Comparison of ENCODE assay signal across 24 cellular contexts in the genomic region with DNA sequence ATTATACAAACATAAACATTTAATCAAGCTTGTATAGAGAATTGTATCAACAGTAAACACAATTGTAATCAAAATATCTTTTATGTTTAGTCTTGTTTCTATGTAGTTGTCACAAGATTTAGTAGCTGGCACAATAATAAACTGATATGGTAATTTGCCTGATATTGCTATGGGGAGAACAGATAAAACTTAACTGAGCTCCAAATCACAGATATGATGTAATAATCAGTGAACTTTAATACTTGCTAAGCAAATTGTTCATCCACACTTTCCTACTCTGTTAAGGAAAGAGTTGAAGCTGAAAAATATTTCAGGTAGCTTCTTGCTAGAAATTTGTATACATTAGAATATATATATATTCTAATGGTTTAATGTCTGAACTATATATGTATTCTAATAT.
"Had no signal": no experiment of that assay in that cellular context is flagged by ENCODE, and none has a peak within 500 bp of the region (broad histone marks: within the 10 kb centered on the region; RNA-seq: fewer than 3 reads in every experiment).

No MANE protein-coding gene starts in this region.

- H3K9ac ChIP-seq: parathyroid adenoma had no signal

- H3K4me1 ChIP-seq: esophagus squamous epithelium, parathyroid adenoma, right atrium auricular region, sigmoid colon had no signal

- ATAC-seq: left colon; left ventricle myocardium superior; mucosa of descending colon; natural killer cell treated with Interleukin-12 subunit alpha and Interleukin-12 subunit beta and Interleukin-15 and Interleukin-18, amount 100 ng/mL, for 72 hours; stimulated activated memory B cell treated with anti-CD40 and anti-IgM and Interleukin-4, amounts not matched to agents 10 μg/mL and 1 μg/mL and 100 μg/mL, for 72 hours; stimulated activated naive CD8-positive, alpha-beta T cell treated with anti-CD3 and anti-CD28 coated beads, Interleukin-15, Interleukin-2, amounts not matched to agents 100 U/mL and 50 U/mL, for 24 hours had no signal

- H3K9me3 ChIP-seq: esophagus squamous epithelium, heart right ventricle, mucosa of descending colon, neutrophil, right atrium auricular region, sigmoid colon, testis, tibial artery had no signal

- H3K27me3 ChIP-seq: esophagus squamous epithelium, heart right ventricle, neutrophil, right atrium auricular region, sigmoid colon, testis, tibial artery had no signal

- DNase-seq: cerebellar nuclear complex; effector CD8-positive, alpha-beta T cell; endodermal cell; esophagus squamous epithelium; foreskin melanocyte; heart right ventricle; kidney glomerular epithelial cell; left colon; left ventricle myocardium superior; naive B cell; sigmoid colon; stimulated activated CD4-positive, alpha-beta T cell treated with anti-CD3 and anti-CD28 coated beads, Interleukin-4, amount 100 ng/mL, for 4 hours; stimulated activated naive CD8-positive, alpha-beta T cell treated with anti-CD3 and anti-CD28 coated beads, Interleukin-15, Interleukin-2, amounts not matched to agents 100 U/mL and 50 U/mL, for 24 hours had no signal

- FAIRE-seq: endothelial cell of umbilical vein, islet of Langerhans had no signal

- H3K36me3 ChIP-seq: esophagus squamous epithelium, heart right ventricle, neutrophil, right atrium auricular region, sigmoid colon, tibial artery had no signal

- H3K27ac ChIP-seq: esophagus squamous epithelium, heart right ventricle, neutrophil, parathyroid adenoma, right atrium auricular region, sigmoid colon, testis had no signal

- H3K4me3 ChIP-seq: esophagus squamous epithelium, heart right ventricle, lung, mucosa of descending colon, right atrium auricular region, sigmoid colon, testis, tibial artery had no signal
